ENCODE assay signal across 1 cellular context in the genomic region with DNA sequence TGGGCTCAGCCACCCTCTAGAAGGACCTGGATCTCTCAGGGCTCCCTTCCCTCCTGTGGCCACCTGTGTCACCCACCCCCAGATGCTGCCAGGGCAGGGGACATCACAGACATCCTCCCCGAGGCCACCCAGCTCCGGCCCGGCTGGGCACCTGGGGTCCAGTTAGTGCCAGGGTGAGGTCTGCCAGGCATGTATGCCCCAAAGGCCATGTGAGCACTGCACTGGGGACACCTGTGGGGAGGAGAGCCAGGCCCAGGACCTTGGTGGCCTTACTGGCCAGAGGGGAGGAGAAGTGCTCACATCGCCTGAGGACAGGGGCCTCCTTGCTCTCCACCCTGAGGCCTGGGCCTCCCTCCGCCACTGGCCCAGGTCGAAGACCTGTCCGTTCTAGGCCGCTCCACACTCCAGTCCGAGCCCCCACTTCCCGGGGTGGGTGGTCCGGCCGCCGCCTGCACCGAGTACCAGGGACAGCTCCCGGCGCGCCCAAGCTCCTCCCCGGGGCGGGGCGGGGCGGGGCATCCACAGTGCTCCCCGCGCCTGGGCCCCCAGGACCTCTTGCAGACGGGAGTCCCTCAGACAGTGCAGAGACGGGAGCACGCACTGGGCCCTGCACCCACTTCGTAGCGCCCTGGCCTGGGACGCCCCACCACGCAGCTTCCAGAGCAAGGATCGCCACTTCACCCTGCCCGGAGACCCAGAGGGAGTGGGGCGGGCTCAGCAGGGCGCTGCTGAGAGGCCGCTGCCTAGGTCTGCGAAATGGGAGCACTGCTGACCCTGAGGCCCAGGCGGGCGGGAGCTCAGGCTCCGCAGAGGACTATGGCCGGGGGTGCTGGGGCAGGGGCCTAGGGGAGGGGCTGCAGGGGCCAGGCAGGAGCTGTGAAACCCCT.
TF ChIP-seq lines count a peak whose summit lies in the region.

No MANE protein-coding gene starts in this region.

TF ChIP-seq in K562, 482 proteins besides CTCF, POLR2A, EP300 and RAD21 (continued from another document and continues in another):
- no peak for TF ChIP-seq SRF (CRISPR knock-in tag; IDR thresholded peaks at IDR 0.05)
- TF ChIP-seq, protein P1, sequence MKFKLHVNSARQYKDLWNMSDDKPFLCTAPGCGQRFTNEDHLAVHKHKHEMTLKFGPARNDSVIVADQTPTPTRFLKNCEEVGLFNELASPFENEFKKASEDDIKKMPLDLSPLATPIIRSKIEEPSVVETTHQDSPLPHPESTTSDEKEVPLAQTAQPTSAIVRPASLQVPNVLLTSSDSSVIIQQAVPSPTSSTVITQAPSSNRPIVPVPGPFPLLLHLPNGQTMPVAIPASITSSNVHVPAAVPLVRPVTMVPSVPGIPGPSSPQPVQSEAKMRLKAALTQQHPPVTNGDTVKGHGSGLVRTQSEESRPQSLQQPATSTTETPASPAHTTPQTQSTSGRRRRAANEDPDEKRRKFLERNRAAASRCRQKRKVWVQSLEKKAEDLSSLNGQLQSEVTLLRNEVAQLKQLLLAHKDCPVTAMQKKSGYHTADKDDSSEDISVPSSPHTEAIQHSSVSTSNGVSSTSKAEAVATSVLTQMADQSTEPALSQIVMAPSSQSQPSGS (CRISPR knock-in tag; IDR thresholded peaks at IDR 0.05): no peak
- no peak for TF ChIP-seq IFI16 (CRISPR knock-in tag; IDR thresholded peaks at IDR 0.05)
- no peak for TF ChIP-seq HCFC1 (IDR thresholded peaks at IDR 0.05; ENCODE audit: low read depth, low read length)
- TF ChIP-seq, protein P2, sequence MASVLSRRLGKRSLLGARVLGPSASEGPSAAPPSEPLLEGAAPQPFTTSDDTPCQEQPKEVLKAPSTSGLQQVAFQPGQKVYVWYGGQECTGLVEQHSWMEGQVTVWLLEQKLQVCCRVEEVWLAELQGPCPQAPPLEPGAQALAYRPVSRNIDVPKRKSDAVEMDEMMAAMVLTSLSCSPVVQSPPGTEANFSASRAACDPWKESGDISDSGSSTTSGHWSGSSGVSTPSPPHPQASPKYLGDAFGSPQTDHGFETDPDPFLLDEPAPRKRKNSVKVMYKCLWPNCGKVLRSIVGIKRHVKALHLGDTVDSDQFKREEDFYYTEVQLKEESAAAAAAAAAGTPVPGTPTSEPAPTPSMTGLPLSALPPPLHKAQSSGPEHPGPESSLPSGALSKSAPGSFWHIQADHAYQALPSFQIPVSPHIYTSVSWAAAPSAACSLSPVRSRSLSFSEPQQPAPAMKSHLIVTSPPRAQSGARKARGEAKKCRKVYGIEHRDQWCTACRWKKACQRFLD (CRISPR knock-in tag; IDR thresholded peaks at IDR 0.05): no peak
- no peak for TF ChIP-seq ETV5 (CRISPR knock-in tag; IDR thresholded peaks at IDR 0.05; ENCODE audit: low read depth)
- no peak for TF ChIP-seq POLR3G (IDR thresholded peaks at IDR 0.05; ENCODE audit: extremely low read depth, insufficient read length, insufficient replicate concordance)
- TF ChIP-seq MTA2 (IDR thresholded peaks at IDR 0.05; ENCODE audit: low read depth): no peak
- no peak for TF ChIP-seq PRPF4 (IDR thresholded peaks at IDR 0.05; ENCODE audit: insufficient read depth, low read depth, low read length, poor library complexity, severe bottlenecking)
- no peak for TF ChIP-seq MAFF (IDR thresholded peaks at IDR 0.05; ENCODE audit: low read length)
- TF ChIP-seq MAFK (IDR thresholded peaks at IDR 0.05; ENCODE audit: low read length): no peak
- TF ChIP-seq KLF6 (CRISPR knock-in tag; IDR thresholded peaks at IDR 0.05; ENCODE audit: borderline replicate concordance): no peak
- TF ChIP-seq FUS (optimal IDR thresholded peaks at IDR 0.05; ENCODE audit: low read depth, low read length): no peak
- no peak for TF ChIP-seq HMG20A (CRISPR knock-in tag; conservative IDR thresholded peaks at IDR 0.05)
- no peak for TF ChIP-seq MEIS2 (IDR thresholded peaks at IDR 0.05; ENCODE audit: partially characterized antibody)
- no peak for TF ChIP-seq CEBPG (CRISPR knock-in tag; IDR thresholded peaks at IDR 0.05)
- no peak for TF ChIP-seq CEBPG (tag; conservative IDR thresholded peaks at IDR 0.05 in 1 of 2, IDR thresholded peaks at IDR 0.05 in 1 of 2)
- TF ChIP-seq, protein P3, sequence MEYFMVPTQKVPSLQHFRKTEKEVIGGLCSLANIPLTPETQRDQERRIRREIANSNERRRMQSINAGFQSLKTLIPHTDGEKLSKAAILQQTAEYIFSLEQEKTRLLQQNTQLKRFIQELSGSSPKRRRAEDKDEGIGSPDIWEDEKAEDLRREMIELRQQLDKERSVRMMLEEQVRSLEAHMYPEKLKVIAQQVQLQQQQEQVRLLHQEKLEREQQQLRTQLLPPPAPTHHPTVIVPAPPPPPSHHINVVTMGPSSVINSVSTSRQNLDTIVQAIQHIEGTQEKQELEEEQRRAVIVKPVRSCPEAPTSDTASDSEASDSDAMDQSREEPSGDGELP (CRISPR knock-in tag; IDR thresholded peaks at IDR 0.05; ENCODE audit: borderline replicate concordance): peak; percentile 81
- TF ChIP-seq TEAD1 (CRISPR knock-in tag; IDR thresholded peaks at IDR 0.05): peak in 1 of 2 experiments; percentile 23; a peak in 1 of 4 replicates
- TF ChIP-seq HMGN3 (IDR thresholded peaks at IDR 0.05; ENCODE audit: borderline replicate concordance, extremely low read depth, insufficient read length, low read depth, low read length): no peak
- no peak for TF ChIP-seq ZBED1 (IDR thresholded peaks at IDR 0.05)
- TF ChIP-seq SMC3 (conservative IDR thresholded peaks at IDR 0.05; ENCODE audit: insufficient read depth, low read depth, low read length): no peak
- TF ChIP-seq ZNF764 (CRISPR knock-in tag; IDR thresholded peaks at IDR 0.05; ENCODE audit: low read depth): no peak
- no peak for TF ChIP-seq FOXK2 (conservative IDR thresholded peaks at IDR 0.05 in 1 of 2, IDR thresholded peaks at IDR 0.05 in 1 of 2; ENCODE audit: low read depth in 2 of 2)
- no peak for TF ChIP-seq L3MBTL2 (IDR thresholded peaks at IDR 0.05)
- no peak for TF ChIP-seq TARDBP (IDR thresholded peaks at IDR 0.05)
- TF ChIP-seq, protein P4, sequence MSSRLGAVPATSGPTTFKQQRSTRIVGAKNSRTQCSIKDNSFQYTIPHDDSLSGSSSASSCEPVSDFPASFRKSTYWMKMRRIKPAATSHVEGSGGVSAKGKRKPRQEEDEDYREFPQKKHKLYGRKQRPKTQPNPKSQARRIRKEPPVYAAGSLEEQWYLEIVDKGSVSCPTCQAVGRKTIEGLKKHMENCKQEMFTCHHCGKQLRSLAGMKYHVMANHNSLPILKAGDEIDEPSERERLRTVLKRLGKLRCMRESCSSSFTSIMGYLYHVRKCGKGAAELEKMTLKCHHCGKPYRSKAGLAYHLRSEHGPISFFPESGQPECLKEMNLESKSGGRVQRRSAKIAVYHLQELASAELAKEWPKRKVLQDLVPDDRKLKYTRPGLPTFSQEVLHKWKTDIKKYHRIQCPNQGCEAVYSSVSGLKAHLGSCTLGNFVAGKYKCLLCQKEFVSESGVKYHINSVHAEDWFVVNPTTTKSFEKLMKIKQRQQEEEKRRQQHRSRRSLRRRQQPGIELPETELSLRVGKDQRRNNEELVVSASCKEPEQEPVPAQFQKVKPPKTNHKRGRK (tag; IDR thresholded peaks at IDR 0.05): no peak
- TF ChIP-seq NR1H2 (CRISPR knock-in tag; IDR thresholded peaks at IDR 0.05): no peak
- TF ChIP-seq PURB (CRISPR knock-in tag; IDR thresholded peaks at IDR 0.05; ENCODE audit: low read depth): no peak
- TF ChIP-seq, protein P5, sequence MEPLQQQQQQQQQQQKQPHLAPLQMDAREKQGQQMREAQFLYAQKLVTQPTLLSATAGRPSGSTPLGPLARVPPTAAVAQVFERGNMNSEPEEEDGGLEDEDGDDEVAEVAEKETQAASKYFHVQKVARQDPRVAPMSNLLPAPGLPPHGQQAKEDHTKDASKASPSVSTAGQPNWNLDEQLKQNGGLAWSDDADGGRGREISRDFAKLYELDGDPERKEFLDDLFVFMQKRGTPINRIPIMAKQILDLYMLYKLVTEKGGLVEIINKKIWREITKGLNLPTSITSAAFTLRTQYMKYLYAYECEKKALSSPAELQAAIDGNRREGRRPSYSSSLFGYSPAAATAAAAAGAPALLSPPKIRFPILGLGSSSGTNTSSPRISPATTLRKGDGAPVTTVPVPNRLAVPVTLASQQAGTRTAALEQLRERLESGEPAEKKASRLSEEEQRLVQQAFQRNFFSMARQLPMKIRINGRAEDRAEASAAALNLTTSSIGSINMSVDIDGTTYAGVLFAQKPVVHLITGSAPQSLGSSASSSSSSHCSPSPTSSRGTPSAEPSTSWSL (CRISPR knock-in tag; IDR thresholded peaks at IDR 0.05; ENCODE audit: borderline replicate concordance): no peak
- TF ChIP-seq PTBP1 (IDR thresholded peaks at IDR 0.05; ENCODE audit: low read depth, low read length): no peak
- TF ChIP-seq SREBF2 (CRISPR knock-in tag; IDR thresholded peaks at IDR 0.05): no peak
- no peak for TF ChIP-seq CTBP1 (IDR thresholded peaks at IDR 0.05; ENCODE audit: borderline replicate concordance)
- TF ChIP-seq, protein P6, sequence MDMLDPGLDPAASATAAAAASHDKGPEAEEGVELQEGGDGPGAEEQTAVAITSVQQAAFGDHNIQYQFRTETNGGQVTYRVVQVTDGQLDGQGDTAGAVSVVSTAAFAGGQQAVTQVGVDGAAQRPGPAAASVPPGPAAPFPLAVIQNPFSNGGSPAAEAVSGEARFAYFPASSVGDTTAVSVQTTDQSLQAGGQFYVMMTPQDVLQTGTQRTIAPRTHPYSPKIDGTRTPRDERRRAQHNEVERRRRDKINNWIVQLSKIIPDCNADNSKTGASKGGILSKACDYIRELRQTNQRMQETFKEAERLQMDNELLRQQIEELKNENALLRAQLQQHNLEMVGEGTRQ (CRISPR knock-in tag; IDR thresholded peaks at IDR 0.05): peak; percentile 28; the same call in 1 of the 2 replicates
- no peak for TF ChIP-seq MCM3 (IDR thresholded peaks at IDR 0.05)
- no peak for TF ChIP-seq GTF2F1 (IDR thresholded peaks at IDR 0.05; ENCODE audit: low read depth, low read length)
- no peak for TF ChIP-seq ZNF224 (CRISPR knock-in tag; IDR thresholded peaks at IDR 0.05)
- TF ChIP-seq BRD9 (IDR thresholded peaks at IDR 0.05; ENCODE audit: low read depth, partially characterized antibody): no peak
- no peak for TF ChIP-seq CBFB (CRISPR knock-in tag; IDR thresholded peaks at IDR 0.05)
- TF ChIP-seq ZNF274 (IDR thresholded peaks at IDR 0.05; ENCODE audit: borderline replicate concordance, low read depth, low read length): no peak
- TF ChIP-seq, protein P7, sequence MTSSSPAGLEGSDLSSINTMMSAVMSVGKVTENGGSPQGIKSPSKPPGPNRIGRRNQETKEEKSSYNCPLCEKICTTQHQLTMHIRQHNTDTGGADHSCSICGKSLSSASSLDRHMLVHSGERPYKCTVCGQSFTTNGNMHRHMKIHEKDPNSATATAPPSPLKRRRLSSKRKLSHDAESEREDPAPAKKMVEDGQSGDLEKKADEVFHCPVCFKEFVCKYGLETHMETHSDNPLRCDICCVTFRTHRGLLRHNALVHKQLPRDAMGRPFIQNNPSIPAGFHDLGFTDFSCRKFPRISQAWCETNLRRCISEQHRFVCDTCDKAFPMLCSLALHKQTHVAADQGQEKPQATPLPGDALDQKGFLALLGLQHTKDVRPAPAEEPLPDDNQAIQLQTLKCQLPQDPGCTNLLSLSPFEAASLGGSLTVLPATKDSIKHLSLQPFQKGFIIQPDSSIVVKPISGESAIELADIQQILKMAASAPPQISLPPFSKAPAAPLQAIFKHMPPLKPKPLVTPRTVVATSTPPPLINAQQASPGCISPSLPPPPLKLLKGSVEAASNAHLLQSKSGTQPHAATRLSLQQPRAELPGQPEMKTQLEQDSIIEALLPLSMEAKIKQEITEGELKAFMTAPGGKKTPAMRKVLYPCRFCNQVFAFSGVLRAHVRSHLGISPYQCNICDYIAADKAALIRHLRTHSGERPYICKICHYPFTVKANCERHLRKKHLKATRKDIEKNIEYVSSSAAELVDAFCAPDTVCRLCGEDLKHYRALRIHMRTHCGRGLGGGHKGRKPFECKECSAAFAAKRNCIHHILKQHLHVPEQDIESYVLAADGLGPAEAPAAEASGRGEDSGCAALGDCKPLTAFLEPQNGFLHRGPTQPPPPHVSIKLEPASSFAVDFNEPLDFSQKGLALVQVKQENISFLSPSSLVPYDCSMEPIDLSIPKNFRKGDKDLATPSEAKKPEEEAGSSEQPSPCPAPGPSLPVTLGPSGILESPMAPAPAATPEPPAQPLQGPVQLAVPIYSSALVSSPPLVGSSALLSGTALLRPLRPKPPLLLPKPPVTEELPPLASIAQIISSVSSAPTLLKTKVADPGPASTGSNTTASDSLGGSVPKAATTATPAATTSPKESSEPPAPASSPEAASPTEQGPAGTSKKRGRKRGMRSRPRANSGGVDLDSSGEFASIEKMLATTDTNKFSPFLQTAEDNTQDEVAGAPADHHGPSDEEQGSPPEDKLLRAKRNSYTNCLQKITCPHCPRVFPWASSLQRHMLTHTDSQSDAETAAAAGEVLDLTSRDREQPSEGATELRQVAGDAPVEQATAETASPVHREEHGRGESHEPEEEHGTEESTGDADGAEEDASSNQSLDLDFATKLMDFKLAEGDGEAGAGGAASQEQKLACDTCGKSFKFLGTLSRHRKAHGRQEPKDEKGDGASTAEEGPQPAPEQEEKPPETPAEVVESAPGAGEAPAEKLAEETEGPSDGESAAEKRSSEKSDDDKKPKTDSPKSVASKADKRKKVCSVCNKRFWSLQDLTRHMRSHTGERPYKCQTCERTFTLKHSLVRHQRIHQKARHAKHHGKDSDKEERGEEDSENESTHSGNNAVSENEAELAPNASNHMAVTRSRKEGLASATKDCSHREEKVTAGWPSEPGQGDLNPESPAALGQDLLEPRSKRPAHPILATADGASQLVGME (CRISPR knock-in tag; IDR thresholded peaks at IDR 0.05): no peak
- peak; percentile 94 for TF ChIP-seq MIER1 (IDR thresholded peaks at IDR 0.05; ENCODE audit: low read depth)
- TF ChIP-seq, protein P8, sequence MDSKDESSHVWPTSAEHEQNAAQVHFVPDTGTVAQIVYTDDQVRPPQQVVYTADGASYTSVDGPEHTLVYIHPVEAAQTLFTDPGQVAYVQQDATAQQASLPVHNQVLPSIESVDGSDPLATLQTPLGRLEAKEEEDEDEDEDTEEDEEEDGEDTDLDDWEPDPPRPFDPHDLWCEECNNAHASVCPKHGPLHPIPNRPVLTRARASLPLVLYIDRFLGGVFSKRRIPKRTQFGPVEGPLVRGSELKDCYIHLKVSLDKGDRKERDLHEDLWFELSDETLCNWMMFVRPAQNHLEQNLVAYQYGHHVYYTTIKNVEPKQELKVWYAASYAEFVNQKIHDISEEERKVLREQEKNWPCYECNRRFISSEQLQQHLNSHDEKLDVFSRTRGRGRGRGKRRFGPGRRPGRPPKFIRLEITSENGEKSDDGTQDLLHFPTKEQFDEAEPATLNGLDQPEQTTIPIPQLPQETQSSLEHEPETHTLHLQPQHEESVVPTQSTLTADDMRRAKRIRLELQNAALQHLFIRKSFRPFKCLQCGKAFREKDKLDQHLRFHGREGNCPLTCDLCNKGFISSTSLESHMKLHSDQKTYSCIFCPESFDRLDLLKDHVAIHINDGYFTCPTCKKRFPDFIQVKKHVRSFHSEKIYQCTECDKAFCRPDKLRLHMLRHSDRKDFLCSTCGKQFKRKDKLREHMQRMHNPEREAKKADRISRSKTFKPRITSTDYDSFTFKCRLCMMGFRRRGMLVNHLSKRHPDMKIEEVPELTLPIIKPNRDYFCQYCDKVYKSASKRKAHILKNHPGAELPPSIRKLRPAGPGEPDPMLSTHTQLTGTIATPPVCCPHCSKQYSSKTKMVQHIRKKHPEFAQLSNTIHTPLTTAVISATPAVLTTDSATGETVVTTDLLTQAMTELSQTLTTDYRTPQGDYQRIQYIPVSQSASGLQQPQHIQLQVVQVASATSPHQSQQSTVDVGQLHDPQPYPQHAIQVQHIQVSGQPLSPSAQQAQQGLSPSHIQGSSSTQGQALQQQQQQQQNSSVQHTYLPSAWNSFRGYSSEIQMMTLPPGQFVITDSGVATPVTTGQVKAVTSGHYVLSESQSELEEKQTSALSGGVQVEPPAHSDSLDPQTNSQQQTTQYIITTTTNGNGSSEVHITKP (IDR thresholded peaks at IDR 0.05; ENCODE audit: partially characterized antibody): no peak
- no peak for TF ChIP-seq ELF1 (tag; IDR thresholded peaks at IDR 0.05)
- no peak for TF ChIP-seq GATAD2A (IDR thresholded peaks at IDR 0.05)
- TF ChIP-seq NUFIP1 (IDR thresholded peaks at IDR 0.05; ENCODE audit: partially characterized antibody): no peak
